29 cellular contexts compared by ENCODE assay signal in the genomic region with DNA sequence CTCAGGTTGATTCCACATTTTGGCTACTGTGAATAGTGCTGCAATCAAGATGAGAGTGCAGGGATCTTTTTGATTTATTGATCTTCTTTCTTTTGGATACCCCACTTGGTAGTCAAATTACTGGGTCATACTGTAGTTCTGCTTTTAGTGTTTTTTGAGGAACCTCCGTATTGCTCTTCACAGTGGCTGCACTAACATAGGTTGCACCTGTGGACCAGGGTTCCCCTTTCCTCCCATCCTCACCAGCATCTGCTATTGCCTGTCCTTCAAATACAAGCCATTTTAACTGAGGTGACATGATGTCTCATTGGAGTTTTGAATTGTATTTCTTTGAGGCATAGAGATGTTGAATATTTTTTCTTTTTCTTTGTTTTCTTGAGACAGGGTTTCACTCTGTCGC.
A peak's percentile ranks its signal among the peaks of the same experiment; 100 is the strongest.
DNase-seq lines count a peak whose midpoint lies in the region; ATAC-seq, FAIRE-seq and TF ChIP-seq lines count a peak whose summit lies in the region.
"Had no signal": no experiment of that assay in that cellular context is flagged by ENCODE, and none has a peak within 500 bp of the region (broad histone marks: within the 10 kb centered on the region; RNA-seq: fewer than 3 reads in every experiment).

No MANE protein-coding gene starts in this region.

- H3K27me3 Mint-ChIP-seq in naive B cell, result no peaks in the 10 kb centered on the region
- H3K27me3 Mint-ChIP-seq in stimulated activated naive B cell treated with anti-CD40 and anti-IgM and Interleukin-4, amounts not matched to agents 10 μg/mL and 1 μg/mL and 100 μg/mL, for 72 hours, result no peaks in the 10 kb centered on the region
- H3K27me3 Mint-ChIP-seq: CD4-positive, alpha-beta memory T cell; CD4-positive, CD25-positive, alpha-beta regulatory T cell had no signal

- no peak for TF ChIP-seq CTCF in WERI-Rb-1 (IDR thresholded peaks at IDR 0.05; ENCODE audit: low read depth, low read length)
- TF ChIP-seq CTCF in kidney (IDR thresholded peaks at IDR 0.05; ENCODE audit: borderline replicate concordance, extremely low read depth, insufficient read depth), result no peak

- H3K9me3 Mint-ChIP-seq in naive B cell, result peaks cover 0 to 11% (median 2%) of the 10 kb centered on the region in 7 donors
- peaks cover 0 to 3% of the 10 kb centered on the region in 2 donors for H3K9me3 Mint-ChIP-seq in stimulated activated naive B cell treated with anti-CD40 and anti-IgM and Interleukin-4, amounts not matched to agents 10 μg/mL and 1 μg/mL and 100 μg/mL, for 72 hours

- H2AFZ ChIP-seq in Karpas-422 (ENCODE audit: low read length), result no peak overlapping the region

- H4K20me1 ChIP-seq in Karpas-422 (ENCODE audit: insufficient read depth, low read depth, low read length), result no peaks in the 10 kb centered on the region
- H4K20me1 ChIP-seq: BLaER1 had no signal

- peak overlapping the region; percentile 57 for H3K4me2 ChIP-seq in Karpas-422 (ENCODE audit: low read depth, low read length, poor library complexity, severe bottlenecking)
- H3K4me2 ChIP-seq: BLaER1 had no signal

- H3K4me3 ChIP-seq in Karpas-422 (ENCODE audit: low read length) (peak overlapping the region; percentile 35), WERI-Rb-1 (ENCODE audit: low read depth, low read length) (no peak overlapping the region), kidney (ENCODE audit: low read length in 2 of 2) (no peak overlapping the region)
- H3K4me3 ChIP-seq: BLaER1, GM12878 had no signal

- H3K27me3 ChIP-seq in Karpas-422 (ENCODE audit: low read length), result no peaks in the 10 kb centered on the region
- H3K27me3 ChIP-seq in WERI-Rb-1 (ENCODE audit: insufficient read depth, low read depth, severe bottlenecking), result no peaks in the 10 kb centered on the region
- H3K27me3 ChIP-seq: BE2C, BLaER1 had no signal

- ATAC-seq in naive B cell (ENCODE audit: low read depth in 2 of 2), result peak; percentile 32 to 34
- ATAC-seq in stimulated activated naive B cell treated with anti-CD40 and anti-IgM and Interleukin-4, amounts not matched to agents 10 μg/mL and 1 μg/mL and 100 μg/mL, for 72 hours (replicated peaks), result peak; percentile 55 to 60
- ATAC-seq: GM12878 had no signal

- H3K9ac ChIP-seq in Karpas-422 (ENCODE audit: low read length) (no peak overlapping the region), kidney (ENCODE audit: low read length in 2 of 2) (no peak overlapping the region)
- H3K9ac ChIP-seq: BLaER1 had no signal

- no peaks in the 10 kb centered on the region for H3K79me2 ChIP-seq in Karpas-422 (ENCODE audit: low read length)

- DNase-seq in Karpas-422 (peak; percentile 94), ecto neural progenitor cell (ENCODE audit: low spot score) (peak; percentile 11), naive B cell (no peak), T-helper 9 cell (no peak), WERI-Rb-1 (no peak), kidney (no peak), urothelium cell line (ENCODE audit: low spot score) (no peak)
- DNase-seq in stimulated activated naive B cell treated with anti-CD40 and anti-IgM and Interleukin-4, amounts not matched to agents 10 μg/mL and 1 μg/mL and 100 μg/mL, for 72 hours, result no peak
- DNase-seq: 8988T; ACHN; BE2C; C1 segment of cervical spinal cord; CD4-positive, alpha-beta memory T cell; CD4-positive, CD25-positive, alpha-beta regulatory T cell; CD8-positive, alpha-beta memory T cell; COR-L47; DMS 273 treated with DMSO at 0.1 percent for 48 hours; DMS153; DMS53; DMS79; DND-41; EL; GDM1 had no signal

- peak overlapping the region in 2 of 8 donors; percentile 26 to 77 for H3K4me3 Mint-ChIP-seq in naive B cell
- H3K4me3 Mint-ChIP-seq in stimulated activated naive B cell treated with anti-CD40 and anti-IgM and Interleukin-4, amounts not matched to agents 10 μg/mL and 1 μg/mL and 100 μg/mL, for 72 hours, result no peak overlapping the region
- H3K4me3 Mint-ChIP-seq: CD14-positive monocyte; CD4-positive, alpha-beta memory T cell; CD4-positive, CD25-positive, alpha-beta regulatory T cell; CD8-positive, alpha-beta memory T cell had no signal

- intact Hi-C loops in kidney (cut with DNase I), result no loop called here

- H3K9me2 ChIP-seq in Karpas-422 (replicated peaks; ENCODE audit: insufficient read depth, low read length), result no peaks in the 10 kb centered on the region

- H3K36me3 ChIP-seq in Karpas-422 (ENCODE audit: insufficient read depth, low read length) (no peaks in the 10 kb centered on the region), WERI-Rb-1 (no peaks in the 10 kb centered on the region), kidney (ENCODE audit: control insufficient read depth in 1 of 2, insufficient read depth in 2 of 2, low read length in 2 of 2) (no peaks in the 10 kb centered on the region)
- H3K36me3 ChIP-seq: BE2C, BLaER1 had no signal

- H3K9me3 ChIP-seq in Karpas-422 (ENCODE audit: low read length) (no peaks in the 10 kb centered on the region), WERI-Rb-1 (ENCODE audit: severe bottlenecking) (no peaks in the 10 kb centered on the region), kidney (ENCODE audit: control insufficient read depth in 1 of 2, low read length in 2 of 2) (no peaks in the 10 kb centered on the region)
- H3K9me3 ChIP-seq: BE2C, BLaER1 had no signal

- no peak for FAIRE-seq in kidney (lab: Jason Lieb, UNC)
- no peak for FAIRE-seq in urothelium cell line (lab: Jason Lieb, UNC)
- FAIRE-seq: A204.1, GM12878, GM12892, GM18507 had no signal

- H3K4me1 Mint-ChIP-seq in naive B cell, result no peaks in the 10 kb centered on the region
- no peaks in the 10 kb centered on the region for H3K4me1 Mint-ChIP-seq in stimulated activated naive B cell treated with anti-CD40 and anti-IgM and Interleukin-4, amounts not matched to agents 10 μg/mL and 1 μg/mL and 100 μg/mL, for 72 hours
- H3K4me1 Mint-ChIP-seq: CD14-positive monocyte; CD4-positive, alpha-beta memory T cell; CD8-positive, alpha-beta memory T cell had no signal

- peaks cover 49% of the 10 kb centered on the region for H3K4me1 ChIP-seq in Karpas-422 (ENCODE audit: low read length)
- H3K4me1 ChIP-seq in kidney (ENCODE audit: control insufficient read depth in 1 of 2, insufficient read depth in 1 of 2, low read depth in 1 of 2, low read length in 2 of 2), result no peaks in the 10 kb centered on the region
- H3K4me1 ChIP-seq: BE2C, BLaER1 had no signal

- H3K27ac ChIP-seq in Karpas-422 (ENCODE audit: low read length), result peak overlapping the region; percentile 89
- no peak overlapping the region for H3K27ac ChIP-seq in WERI-Rb-1
- no peak overlapping the region for H3K27ac ChIP-seq in kidney (ENCODE audit: low read depth in 2 of 2, low read length in 2 of 2)
- H3K27ac ChIP-seq: BLaER1 had no signal

- no peaks in the 10 kb centered on the region for H3K36me3 Mint-ChIP-seq in naive B cell
- H3K36me3 Mint-ChIP-seq in stimulated activated naive B cell treated with anti-CD40 and anti-IgM and Interleukin-4, amounts not matched to agents 10 μg/mL and 1 μg/mL and 100 μg/mL, for 72 hours, result no peaks in the 10 kb centered on the region
- H3K36me3 Mint-ChIP-seq: CD14-positive monocyte; CD4-positive, alpha-beta memory T cell; CD4-positive, CD25-positive, alpha-beta regulatory T cell had no signal

- H3K27ac Mint-ChIP-seq in naive B cell, result no peak overlapping the region
- no peak overlapping the region for H3K27ac Mint-ChIP-seq in stimulated activated naive B cell treated with anti-CD40 and anti-IgM and Interleukin-4, amounts not matched to agents 10 μg/mL and 1 μg/mL and 100 μg/mL, for 72 hours
- H3K27ac Mint-ChIP-seq: CD14-positive monocyte; CD4-positive, alpha-beta memory T cell; CD4-positive, CD25-positive, alpha-beta regulatory T cell; CD8-positive, alpha-beta memory T cell had no signal

Comparison
In these comparisons a context has a peak if more than half of its experiments do, and no peak if none do; other contexts are left out.
1. DNase-seq: peak in Karpas-422 (single experiment) and ecto neural progenitor cell (single experiment); none in naive B cell (single experiment), stimulated activated naive B cell treated with anti-CD40 and anti-IgM and Interleukin-4, amounts not matched to agents 10 μg/mL and 1 μg/mL and 100 μg/mL, for 72 hours (single experiment), T-helper 9 cell (single experiment), WERI-Rb-1 (single experiment), kidney (single experiment) and urothelium cell line (single experiment).